In genomic region chr3:155252021-155252420, GRCh38 we compare ENCODE assay signal across 1 cellular context.
TF ChIP-seq lines count a peak whose summit lies in the region.

No MANE protein-coding gene starts in this region.

TF ChIP-seq in K562, 482 proteins besides CTCF, POLR2A, EP300 and RAD21 (continued from another document):
- no peak for TF ChIP-seq CUX1 (CRISPR knock-in tag; IDR thresholded peaks at IDR 0.05)
- no peak for TF ChIP-seq NFE2 (IDR thresholded peaks at IDR 0.05; ENCODE audit: low read depth)
TF ChIP-seq in K562: peak in this region for 0.
